ENCODE assay signal across 1 cellular context in the genomic region with DNA sequence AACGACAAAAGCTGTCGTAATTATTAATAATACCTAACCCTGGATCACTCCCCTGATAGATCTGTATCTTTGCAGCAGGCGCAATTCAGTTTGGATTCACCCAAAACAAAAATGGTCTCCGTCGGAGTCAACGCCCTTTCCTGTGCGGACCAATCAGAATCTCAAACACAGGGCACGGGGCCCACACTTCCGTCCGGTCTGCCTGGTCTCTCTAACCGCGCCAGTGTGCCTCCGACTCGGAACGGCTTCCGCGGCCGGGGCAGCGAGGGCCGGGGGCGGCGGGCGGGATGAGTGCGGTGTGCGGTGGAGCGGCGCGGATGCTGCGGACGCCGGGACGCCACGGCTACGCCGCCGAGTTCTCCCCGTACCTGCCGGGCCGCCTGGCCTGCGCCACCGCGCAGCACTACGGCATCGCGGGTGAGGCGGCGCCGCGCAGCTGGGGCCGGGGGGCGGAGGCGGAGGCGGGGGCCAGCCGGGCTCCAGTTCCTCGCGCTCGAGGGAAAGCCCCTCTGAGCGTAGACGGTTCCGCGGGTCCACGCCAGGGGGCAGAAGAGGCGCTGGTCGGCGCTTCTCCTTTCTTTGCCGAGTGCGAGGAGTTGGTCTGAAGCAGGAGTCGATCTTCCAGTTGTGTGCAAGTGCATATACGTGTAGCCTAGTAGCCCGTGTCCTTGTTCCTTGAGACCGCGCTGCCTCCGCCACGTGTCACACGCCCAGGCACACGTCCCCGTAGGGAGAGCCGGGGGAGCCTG.
A peak's percentile ranks its signal among the peaks of the same experiment; 100 is the strongest.
TF ChIP-seq lines count a peak whose summit lies in the region.

A gene with protein sequence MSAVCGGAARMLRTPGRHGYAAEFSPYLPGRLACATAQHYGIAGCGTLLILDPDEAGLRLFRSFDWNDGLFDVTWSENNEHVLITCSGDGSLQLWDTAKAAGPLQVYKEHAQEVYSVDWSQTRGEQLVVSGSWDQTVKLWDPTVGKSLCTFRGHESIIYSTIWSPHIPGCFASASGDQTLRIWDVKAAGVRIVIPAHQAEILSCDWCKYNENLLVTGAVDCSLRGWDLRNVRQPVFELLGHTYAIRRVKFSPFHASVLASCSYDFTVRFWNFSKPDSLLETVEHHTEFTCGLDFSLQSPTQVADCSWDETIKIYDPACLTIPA (plus strand): TSS at position 214 of the 749 bp plus-strand sequence. CDS start 74 bp downstream, at position 288.

TF ChIP-seq in HEK293, 187 proteins besides CTCF, POLR2A, EP300 and RAD21 (continued from another document):
- TF ChIP-seq, protein P1, sequence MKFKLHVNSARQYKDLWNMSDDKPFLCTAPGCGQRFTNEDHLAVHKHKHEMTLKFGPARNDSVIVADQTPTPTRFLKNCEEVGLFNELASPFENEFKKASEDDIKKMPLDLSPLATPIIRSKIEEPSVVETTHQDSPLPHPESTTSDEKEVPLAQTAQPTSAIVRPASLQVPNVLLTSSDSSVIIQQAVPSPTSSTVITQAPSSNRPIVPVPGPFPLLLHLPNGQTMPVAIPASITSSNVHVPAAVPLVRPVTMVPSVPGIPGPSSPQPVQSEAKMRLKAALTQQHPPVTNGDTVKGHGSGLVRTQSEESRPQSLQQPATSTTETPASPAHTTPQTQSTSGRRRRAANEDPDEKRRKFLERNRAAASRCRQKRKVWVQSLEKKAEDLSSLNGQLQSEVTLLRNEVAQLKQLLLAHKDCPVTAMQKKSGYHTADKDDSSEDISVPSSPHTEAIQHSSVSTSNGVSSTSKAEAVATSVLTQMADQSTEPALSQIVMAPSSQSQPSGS (tag by site-specific recombination; IDR thresholded peaks at IDR 0.05; ENCODE audit: low read depth) = no peak
- TF ChIP-seq ZNF548 (tag by site-specific recombination; IDR thresholded peaks at IDR 0.05) = no peak
- no peak for TF ChIP-seq ZNF621 (tag by site-specific recombination; IDR thresholded peaks at IDR 0.05)
- TF ChIP-seq TCF7L2 (IDR thresholded peaks at IDR 0.05; ENCODE audit: borderline replicate concordance, low read depth, low read length) = no peak
- TF ChIP-seq, protein P2, sequence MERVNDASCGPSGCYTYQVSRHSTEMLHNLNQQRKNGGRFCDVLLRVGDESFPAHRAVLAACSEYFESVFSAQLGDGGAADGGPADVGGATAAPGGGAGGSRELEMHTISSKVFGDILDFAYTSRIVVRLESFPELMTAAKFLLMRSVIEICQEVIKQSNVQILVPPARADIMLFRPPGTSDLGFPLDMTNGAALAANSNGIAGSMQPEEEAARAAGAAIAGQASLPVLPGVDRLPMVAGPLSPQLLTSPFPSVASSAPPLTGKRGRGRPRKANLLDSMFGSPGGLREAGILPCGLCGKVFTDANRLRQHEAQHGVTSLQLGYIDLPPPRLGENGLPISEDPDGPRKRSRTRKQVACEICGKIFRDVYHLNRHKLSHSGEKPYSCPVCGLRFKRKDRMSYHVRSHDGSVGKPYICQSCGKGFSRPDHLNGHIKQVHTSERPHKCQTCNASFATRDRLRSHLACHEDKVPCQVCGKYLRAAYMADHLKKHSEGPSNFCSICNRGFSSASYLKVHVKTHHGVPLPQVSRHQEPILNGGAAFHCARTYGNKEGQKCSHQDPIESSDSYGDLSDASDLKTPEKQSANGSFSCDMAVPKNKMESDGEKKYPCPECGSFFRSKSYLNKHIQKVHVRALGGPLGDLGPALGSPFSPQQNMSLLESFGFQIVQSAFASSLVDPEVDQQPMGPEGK (tag by site-specific recombination; IDR thresholded peaks at IDR 0.05) = 0 out of 2 replicates have a peak, but pooled peaks have one; percentile 17
- TF ChIP-seq ZFP69B (tag by site-specific recombination; IDR thresholded peaks at IDR 0.05) = peak; percentile 56; the same call in 1 of the 2 replicates
- TF ChIP-seq ZNF184 (tag by site-specific recombination; IDR thresholded peaks at IDR 0.05) = no peak
- TF ChIP-seq ZNF155 (tag by site-specific recombination; IDR thresholded peaks at IDR 0.05) = no peak
- no peak for TF ChIP-seq WT1 (tag by site-specific recombination; IDR thresholded peaks at IDR 0.05)
- TF ChIP-seq REPIN1 (tag by site-specific recombination; IDR thresholded peaks at IDR 0.05; ENCODE audit: low read depth) = 0 out of 2 replicates have a peak, but pooled peaks have one; percentile 21
- TF ChIP-seq OVOL3 (tag by site-specific recombination; IDR thresholded peaks at IDR 0.05) = no peak
- no peak for TF ChIP-seq ZNF701 (tag by site-specific recombination; IDR thresholded peaks at IDR 0.05)
- TF ChIP-seq MEIS1 (CRISPR knock-in tag; IDR thresholded peaks at IDR 0.05; ENCODE audit: borderline replicate concordance) = no peak
- TF ChIP-seq HOXC10 (CRISPR knock-in tag; IDR thresholded peaks at IDR 0.05) = peak; percentile 79; the same call in 1 of the 2 replicates
- 0 out of 2 replicates have a peak, but pooled peaks have one; percentile 19 for TF ChIP-seq ZNF549 (tag by site-specific recombination; IDR thresholded peaks at IDR 0.05)
- no peak for TF ChIP-seq ZNF843 (tag by site-specific recombination; IDR thresholded peaks at IDR 0.05)
- TF ChIP-seq ZNF777 (tag by site-specific recombination; IDR thresholded peaks at IDR 0.05; ENCODE audit: borderline replicate concordance) = no peak
- peak; percentile 41; the same call in 1 of the 2 replicates for TF ChIP-seq ZNF626 (tag by site-specific recombination; IDR thresholded peaks at IDR 0.05)
- peak; percentile 24; the same call in 1 of the 2 replicates for TF ChIP-seq ZBTB8A (tag by site-specific recombination; IDR thresholded peaks at IDR 0.05)
- TF ChIP-seq, protein P3, sequence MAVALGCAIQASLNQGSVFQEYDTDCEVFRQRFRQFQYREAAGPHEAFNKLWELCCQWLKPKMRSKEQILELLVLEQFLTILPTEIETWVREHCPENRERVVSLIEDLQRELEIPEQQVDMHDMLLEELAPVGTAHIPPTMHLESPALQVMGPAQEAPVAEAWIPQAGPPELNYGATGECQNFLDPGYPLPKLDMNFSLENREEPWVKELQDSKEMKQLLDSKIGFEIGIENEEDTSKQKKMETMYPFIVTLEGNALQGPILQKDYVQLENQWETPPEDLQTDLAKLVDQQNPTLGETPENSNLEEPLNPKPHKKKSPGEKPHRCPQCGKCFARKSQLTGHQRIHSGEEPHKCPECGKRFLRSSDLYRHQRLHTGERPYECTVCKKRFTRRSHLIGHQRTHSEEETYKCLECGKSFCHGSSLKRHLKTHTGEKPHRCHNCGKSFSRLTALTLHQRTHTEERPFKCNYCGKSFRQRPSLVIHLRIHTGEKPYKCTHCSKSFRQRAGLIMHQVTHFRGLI (tag by site-specific recombination; IDR thresholded peaks at IDR 0.05) = no peak
- TF ChIP-seq, protein P4, sequence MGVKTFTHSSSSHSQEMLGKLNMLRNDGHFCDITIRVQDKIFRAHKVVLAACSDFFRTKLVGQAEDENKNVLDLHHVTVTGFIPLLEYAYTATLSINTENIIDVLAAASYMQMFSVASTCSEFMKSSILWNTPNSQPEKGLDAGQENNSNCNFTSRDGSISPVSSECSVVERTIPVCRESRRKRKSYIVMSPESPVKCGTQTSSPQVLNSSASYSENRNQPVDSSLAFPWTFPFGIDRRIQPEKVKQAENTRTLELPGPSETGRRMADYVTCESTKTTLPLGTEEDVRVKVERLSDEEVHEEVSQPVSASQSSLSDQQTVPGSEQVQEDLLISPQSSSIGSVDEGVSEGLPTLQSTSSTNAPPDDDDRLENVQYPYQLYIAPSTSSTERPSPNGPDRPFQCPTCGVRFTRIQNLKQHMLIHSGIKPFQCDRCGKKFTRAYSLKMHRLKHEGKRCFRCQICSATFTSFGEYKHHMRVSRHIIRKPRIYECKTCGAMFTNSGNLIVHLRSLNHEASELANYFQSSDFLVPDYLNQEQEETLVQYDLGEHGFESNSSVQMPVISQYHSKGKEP (tag by site-specific recombination; IDR thresholded peaks at IDR 0.05) = 0 out of 2 replicates have a peak, but pooled peaks have one; percentile 17
- TF ChIP-seq ZNF121 (tag by site-specific recombination; IDR thresholded peaks at IDR 0.05) = no peak
- TF ChIP-seq ZNF114 (tag by site-specific recombination; IDR thresholded peaks at IDR 0.05) = no peak
- peak; percentile 78; the same call in 1 of the 2 replicates for TF ChIP-seq YY1 (tag by site-specific recombination; IDR thresholded peaks at IDR 0.05)
- no peak for TF ChIP-seq SCRT2 (tag by site-specific recombination; IDR thresholded peaks at IDR 0.05)
- no peak for TF ChIP-seq ZNF514 (tag by site-specific recombination; IDR thresholded peaks at IDR 0.05)
- TF ChIP-seq, protein P5, sequence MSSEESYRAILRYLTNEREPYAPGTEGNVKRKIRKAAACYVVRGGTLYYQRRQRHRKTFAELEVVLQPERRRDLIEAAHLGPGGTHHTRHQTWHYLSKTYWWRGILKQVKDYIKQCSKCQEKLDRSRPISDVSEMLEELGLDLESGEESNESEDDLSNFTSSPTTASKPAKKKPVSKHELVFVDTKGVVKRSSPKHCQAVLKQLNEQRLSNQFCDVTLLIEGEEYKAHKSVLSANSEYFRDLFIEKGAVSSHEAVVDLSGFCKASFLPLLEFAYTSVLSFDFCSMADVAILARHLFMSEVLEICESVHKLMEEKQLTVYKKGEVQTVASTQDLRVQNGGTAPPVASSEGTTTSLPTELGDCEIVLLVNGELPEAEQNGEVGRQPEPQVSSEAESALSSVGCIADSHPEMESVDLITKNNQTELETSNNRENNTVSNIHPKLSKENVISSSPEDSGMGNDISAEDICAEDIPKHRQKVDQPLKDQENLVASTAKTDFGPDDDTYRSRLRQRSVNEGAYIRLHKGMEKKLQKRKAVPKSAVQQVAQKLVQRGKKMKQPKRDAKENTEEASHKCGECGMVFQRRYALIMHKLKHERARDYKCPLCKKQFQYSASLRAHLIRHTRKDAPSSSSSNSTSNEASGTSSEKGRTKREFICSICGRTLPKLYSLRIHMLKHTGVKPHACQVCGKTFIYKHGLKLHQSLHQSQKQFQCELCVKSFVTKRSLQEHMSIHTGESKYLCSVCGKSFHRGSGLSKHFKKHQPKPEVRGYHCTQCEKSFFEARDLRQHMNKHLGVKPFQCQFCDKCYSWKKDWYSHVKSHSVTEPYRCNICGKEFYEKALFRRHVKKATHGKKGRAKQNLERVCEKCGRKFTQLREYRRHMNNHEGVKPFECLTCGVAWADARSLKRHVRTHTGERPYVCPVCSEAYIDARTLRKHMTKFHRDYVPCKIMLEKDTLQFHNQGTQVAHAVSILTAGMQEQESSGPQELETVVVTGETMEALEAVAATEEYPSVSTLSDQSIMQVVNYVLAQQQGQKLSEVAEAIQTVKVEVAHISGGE (tag by site-specific recombination; conservative IDR thresholded peaks at IDR 0.05; ENCODE audit: low read depth) = peak; percentile 85
- no peak for TF ChIP-seq ZNF211 (tag by site-specific recombination; IDR thresholded peaks at IDR 0.05; ENCODE audit: low read depth)
- TF ChIP-seq KLF10 (tag by site-specific recombination; IDR thresholded peaks at IDR 0.05) = peak; percentile 59; the same call in 1 of the 2 replicates
- TF ChIP-seq ZFHX2 (tag by site-specific recombination; conservative IDR thresholded peaks at IDR 0.05) = peak; percentile 55; the same call in 1 of the 2 replicates
- TF ChIP-seq, protein P6, sequence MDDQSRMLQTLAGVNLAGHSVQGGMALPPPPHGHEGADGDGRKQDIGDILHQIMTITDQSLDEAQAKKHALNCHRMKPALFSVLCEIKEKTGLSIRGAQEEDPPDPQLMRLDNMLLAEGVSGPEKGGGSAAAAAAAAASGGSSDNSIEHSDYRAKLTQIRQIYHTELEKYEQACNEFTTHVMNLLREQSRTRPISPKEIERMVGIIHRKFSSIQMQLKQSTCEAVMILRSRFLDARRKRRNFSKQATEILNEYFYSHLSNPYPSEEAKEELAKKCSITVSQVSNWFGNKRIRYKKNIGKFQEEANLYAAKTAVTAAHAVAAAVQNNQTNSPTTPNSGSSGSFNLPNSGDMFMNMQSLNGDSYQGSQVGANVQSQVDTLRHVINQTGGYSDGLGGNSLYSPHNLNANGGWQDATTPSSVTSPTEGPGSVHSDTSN (CRISPR knock-in tag; IDR thresholded peaks at IDR 0.05) = peak; percentile 96
- TF ChIP-seq, protein P7, sequence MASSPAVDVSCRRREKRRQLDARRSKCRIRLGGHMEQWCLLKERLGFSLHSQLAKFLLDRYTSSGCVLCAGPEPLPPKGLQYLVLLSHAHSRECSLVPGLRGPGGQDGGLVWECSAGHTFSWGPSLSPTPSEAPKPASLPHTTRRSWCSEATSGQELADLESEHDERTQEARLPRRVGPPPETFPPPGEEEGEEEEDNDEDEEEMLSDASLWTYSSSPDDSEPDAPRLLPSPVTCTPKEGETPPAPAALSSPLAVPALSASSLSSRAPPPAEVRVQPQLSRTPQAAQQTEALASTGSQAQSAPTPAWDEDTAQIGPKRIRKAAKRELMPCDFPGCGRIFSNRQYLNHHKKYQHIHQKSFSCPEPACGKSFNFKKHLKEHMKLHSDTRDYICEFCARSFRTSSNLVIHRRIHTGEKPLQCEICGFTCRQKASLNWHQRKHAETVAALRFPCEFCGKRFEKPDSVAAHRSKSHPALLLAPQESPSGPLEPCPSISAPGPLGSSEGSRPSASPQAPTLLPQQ (tag by site-specific recombination; IDR thresholded peaks at IDR 0.05) = peak; percentile 88
- no peak for TF ChIP-seq ZNF146 (tag by site-specific recombination; IDR thresholded peaks at IDR 0.05)
- peak; percentile 70 for TF ChIP-seq ZNF596 (tag by site-specific recombination; IDR thresholded peaks at IDR 0.05)
- no peak for TF ChIP-seq HOXA7 (CRISPR knock-in tag; IDR thresholded peaks at IDR 0.05; ENCODE audit: borderline replicate concordance)
- TF ChIP-seq, protein P8, sequence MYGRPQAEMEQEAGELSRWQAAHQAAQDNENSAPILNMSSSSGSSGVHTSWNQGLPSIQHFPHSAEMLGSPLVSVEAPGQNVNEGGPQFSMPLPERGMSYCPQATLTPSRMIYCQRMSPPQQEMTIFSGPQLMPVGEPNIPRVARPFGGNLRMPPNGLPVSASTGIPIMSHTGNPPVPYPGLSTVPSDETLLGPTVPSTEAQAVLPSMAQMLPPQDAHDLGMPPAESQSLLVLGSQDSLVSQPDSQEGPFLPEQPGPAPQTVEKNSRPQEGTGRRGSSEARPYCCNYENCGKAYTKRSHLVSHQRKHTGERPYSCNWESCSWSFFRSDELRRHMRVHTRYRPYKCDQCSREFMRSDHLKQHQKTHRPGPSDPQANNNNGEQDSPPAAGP (tag by site-specific recombination; IDR thresholded peaks at IDR 0.05) = 0 out of 2 replicates have a peak, but pooled peaks have one; percentile 23
- TF ChIP-seq MZF1 (tag by site-specific recombination; IDR thresholded peaks at IDR 0.05; ENCODE audit: borderline replicate concordance) = no peak
- TF ChIP-seq ZNF837 (tag by site-specific recombination; IDR thresholded peaks at IDR 0.05) = no peak
- TF ChIP-seq ZNF416 (tag by site-specific recombination; IDR thresholded peaks at IDR 0.05) = no peak
- TF ChIP-seq BCL11B (tag by site-specific recombination; IDR thresholded peaks at IDR 0.05; ENCODE audit: low read depth) = no peak
